ENCODE assay signal across 9 cellular contexts in the genomic region with DNA sequence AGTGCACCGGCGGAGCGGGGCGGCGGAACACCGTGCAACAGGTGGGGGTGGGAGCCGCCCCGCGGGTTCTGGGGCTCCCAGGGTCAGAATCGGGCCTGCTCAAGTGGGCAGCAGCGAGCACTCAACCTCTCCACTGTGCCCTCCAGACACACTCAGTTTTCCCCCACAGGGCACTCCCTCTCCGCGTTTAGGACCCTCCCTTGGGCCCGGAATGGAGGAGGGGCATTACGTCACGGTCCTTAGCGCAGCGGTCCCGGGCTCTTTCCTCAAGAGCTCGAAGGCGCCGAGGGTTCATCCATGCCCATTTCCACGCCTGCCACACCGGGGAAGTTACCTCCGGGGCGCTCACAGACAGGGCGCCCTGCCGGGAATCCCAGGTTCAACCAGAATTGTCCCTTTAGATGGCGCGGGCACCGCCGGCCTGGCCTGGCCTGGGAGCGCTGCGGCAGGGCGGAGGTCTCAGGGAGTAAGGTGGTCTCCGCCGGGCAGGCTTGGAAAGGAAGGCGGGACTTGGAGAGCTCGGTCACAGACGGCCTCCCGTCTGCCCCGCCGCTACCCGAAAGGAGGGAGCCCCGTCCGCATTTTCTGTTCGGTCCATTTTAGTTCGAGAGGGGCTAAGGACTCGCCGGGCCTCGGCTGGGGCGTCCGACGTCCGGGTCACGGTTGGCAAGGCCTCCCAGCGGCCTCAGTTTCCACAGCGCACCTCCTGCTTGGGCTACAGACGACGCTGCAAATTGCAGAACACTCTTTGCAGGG. TPM values are rescaled to one million over a fixed set of nuclear protein-coding genes. Genes with fewer than 3 reads are reported as not detected.
DNase-seq lines count a peak whose midpoint lies in the region; ATAC-seq and TF ChIP-seq lines count a peak whose summit lies in the region.
"Had no signal": no experiment of that assay in that cellular context is flagged by ENCODE, and none has a peak within 500 bp of the region (broad histone marks: within the 10 kb centered on the region; RNA-seq: fewer than 3 reads in every experiment).

No MANE protein-coding gene starts in this region.

- H3K27ac ChIP-seq in iPS-18a (ENCODE audit: low read length) (no peak overlapping the region), skin epidermis (no peak overlapping the region)
- H3K27ac ChIP-seq: 22Rv1 had no signal

- H3K9me3 ChIP-seq in iPS-18a (ENCODE audit: control insufficient read depth, low read depth, low read length) = peaks cover 5% of the 10 kb centered on the region

- no peak overlapping the region for H3K27ac Mint-ChIP-seq in activated B cell treated with CpG ODN at 0.5 μM for 24 hours

- peaks cover 53% of the 10 kb centered on the region for H3K4me1 Mint-ChIP-seq in activated B cell treated with CpG ODN at 0.5 μM for 24 hours

- DNase-seq in DMS53 (lab: John Stamatoyannopoulos, UW) (peak; percentile 55), DMS53 treated with DMSO at 0.1 percent for 48 hours (lab: John Stamatoyannopoulos, UW; ENCODE audit: unreplicated experiment) (no peak), activated B cell treated with CpG ODN at 0.5 μM for 24 hours (peak; percentile 41), nucleus accumbens (lab: John Stamatoyannopoulos, UW) (no peak)
- DNase-seq in stimulated activated CD4-positive, alpha-beta T cell treated with anti-CD3 and anti-CD28 coated beads, Interleukin-1b, Interleukin-23, amount 100 ng/mL, for 48 hours = no peak

- H3K36me3 ChIP-seq in iPS-18a (ENCODE audit: control insufficient read depth, low read depth, low read length) = no peaks in the 10 kb centered on the region

- H3K4me3 Mint-ChIP-seq in activated B cell treated with CpG ODN at 0.5 μM for 24 hours = peak overlapping the region; percentile 79

- H3K9ac ChIP-seq in iPS-18a (ENCODE audit: low read length) = no peak overlapping the region

- H3K27me3 Mint-ChIP-seq in activated B cell treated with CpG ODN at 0.5 μM for 24 hours = peaks cover 50% of the 10 kb centered on the region

- CTCF ChIA-PET in activated B cell treated with CpG ODN at 0.5 μM for 24 hours (lab: Charles Lee) = interaction anchor here (0.5 to 5.3 kb wide), 9 partner anchors 10 to 933 kb away, joined by 3 to 56 read pairs (median 7); a partner anchor contains a TSS

- POLR2A ChIA-PET in activated B cell treated with CpG ODN at 0.5 μM for 24 hours (lab: Charles Lee) = interaction anchor here (1.7 kb wide), 1 partner anchor 51 kb away, joined by 12 read pairs; no protein-coding TSS in a partner anchor

- H3K4me3 ChIP-seq in iPS-18a (ENCODE audit: low read length) (peak overlapping the region; percentile 51), skin epidermis (peak overlapping the region; percentile 16 to 36 (median 24))

- H3K27me3 ChIP-seq in iPS-18a (ENCODE audit: control insufficient read depth, insufficient read depth, low read length) = peaks cover 100% of the 10 kb centered on the region

- intact Hi-C loops in activated B cell treated with CpG ODN at 0.5 μM for 24 hours (cut with micrococcal nuclease) = loop anchor here (1.0 to 10.0 kb wide), 7 partner anchors 14 to 1330 kb away; a partner anchor contains a TSS

- H3K36me3 Mint-ChIP-seq in activated B cell treated with CpG ODN at 0.5 μM for 24 hours (ENCODE audit: low read depth) = peaks cover 2% of the 10 kb centered on the region

- H3K4me1 ChIP-seq in iPS-18a (ENCODE audit: control insufficient read depth, low read depth, low read length) = peaks cover 25% of the 10 kb centered on the region

- H3K9me3 Mint-ChIP-seq in activated B cell treated with CpG ODN at 0.5 μM for 24 hours = no peaks in the 10 kb centered on the region

- no peak for ATAC-seq in activated B cell treated with CpG ODN at 0.5 μM for 24 hours (ENCODE audit: low read depth)
- no peak for ATAC-seq in HG03460 (IDR thresholded peaks at IDR 0.05; ENCODE audit: unreplicated experiment)

- TF ChIP-seq CTCF in activated B cell treated with CpG ODN at 0.5 μM for 24 hours (IDR thresholded peaks at IDR 0.05) = no peak

RNA-seq across cellular contexts. Expression of a gene that starts 5.1 kb away (rescaled TPM):
- total RNA-seq in activated B cell treated with CpG ODN at 0.5 μM for 24 hours = not detected in 2 replicates

RNA-seq across cellular contexts. Expression of a gene that starts 9.5 kb away (rescaled TPM):
- 0.53 and 0.64 TPM in 2 replicates for total RNA-seq in activated B cell treated with CpG ODN at 0.5 μM for 24 hours

Comparison
In these comparisons a context has a peak if more than half of its experiments do, and no peak if none do; other contexts are left out.
1. DNase-seq: peak in DMS53 (single experiment) and activated B cell treated with CpG ODN at 0.5 μM for 24 hours (single experiment); none in DMS53 treated with DMSO at 0.1 percent for 48 hours (single experiment), nucleus accumbens (0 of 56) and stimulated activated CD4-positive, alpha-beta T cell treated with anti-CD3 and anti-CD28 coated beads, Interleukin-1b, Interleukin-23, amount 100 ng/mL, for 48 hours (single experiment).